8 cellular contexts compared by ENCODE assay signal in genomic region chr12:42237853-42238239, GRCh38. TPM values are rescaled to one million over a fixed set of nuclear protein-coding genes. Genes with fewer than 3 reads are reported as not detected.
DNase-seq lines count a peak whose midpoint lies in the region; ATAC-seq and TF ChIP-seq lines count a peak whose summit lies in the region.

No MANE protein-coding gene starts in this region.

- H3K27ac Mint-ChIP-seq in Calu3 (ENCODE audit: unreplicated experiment), result no peak overlapping the region
- peak overlapping the region in 2 of 3 experiments; percentile 79 to 88 for H3K27ac Mint-ChIP-seq in nephron

- H3K4me3 Mint-ChIP-seq in Calu3 (ENCODE audit: low read depth, unreplicated experiment), result peak overlapping the region; percentile 92
- peak overlapping the region; percentile 79 to 90 (median 86) for H3K4me3 Mint-ChIP-seq in nephron

- no peak for TF ChIP-seq CTCF in Calu3 (IDR thresholded peaks at IDR 0.05; ENCODE audit: unreplicated experiment)
- TF ChIP-seq CTCF in Loucy (conservative IDR thresholded peaks at IDR 0.05; ENCODE audit: low read length), result no peak
- TF ChIP-seq CTCF in nephron (IDR thresholded peaks at IDR 0.05; ENCODE audit: unreplicated experiment in 3 of 3), result no peak

- H3K36me3 ChIP-seq in Loucy (ENCODE audit: insufficient read depth, low read length) (peaks cover 4% of the 10 kb centered on the region; the same call in 1 of the 2 replicates), ectodermal cell (ENCODE audit: control insufficient read depth, insufficient read depth, low read length) (no peaks in the 10 kb centered on the region)

- BruUV-seq in Calu3 (replicated peaks; lab: Mats Ljungman, UMichigan), result no TSS peak

- H3F3A ChIP-seq in Loucy (ENCODE audit: low read depth), result no peaks in the 10 kb centered on the region

- WGBS in ectodermal cell, 2 experiments, result 0% methylated on average over 53 to 54 of the region's 54 CpGs

- H3K27me3 Mint-ChIP-seq in Calu3 (ENCODE audit: unreplicated experiment) (no peaks in the 10 kb centered on the region), nephron (ENCODE audit: low read depth) (peaks cover 3% of the 10 kb centered on the region)

- peak overlapping the region; percentile 77 for H3K27ac ChIP-seq in ectodermal cell (ENCODE audit: insufficient read depth, low read depth, low read length, poor library complexity, severe bottlenecking)

- no peaks in the 10 kb centered on the region for H3K9me2 ChIP-seq in Loucy (replicated peaks; ENCODE audit: low read depth, low read length)

- peak overlapping the region; percentile 46; the same call in 1 of the 2 replicates for H2AFZ ChIP-seq in Loucy (ENCODE audit: low read length)

- H3K4me1 ChIP-seq in Loucy (ENCODE audit: insufficient read depth, low read length, poor library complexity, severe bottlenecking), result peaks cover 52% of the 10 kb centered on the region
- no peaks in the 10 kb centered on the region for H3K4me1 ChIP-seq in ectodermal cell (ENCODE audit: control insufficient read depth, insufficient read depth, low read length)

- no peak overlapping the region for H3K4me2 ChIP-seq in Loucy (ENCODE audit: low read depth, low read length, poor library complexity, severe bottlenecking)

- H3K36me3 Mint-ChIP-seq in Calu3 (ENCODE audit: insufficient read depth, unreplicated experiment) (peaks cover 28% of the 10 kb centered on the region), nephron (ENCODE audit: low read depth) (peaks cover 23% of the 10 kb centered on the region)

- intact Hi-C loops in Calu3 (cut with micrococcal nuclease; ENCODE audit: unreplicated experiment), result loop anchor here (5.0 to 10.0 kb wide), 2 partner anchors 93 to 94 kb away; partner anchors contain the start of gene GXYLT1

- H3K9ac ChIP-seq in Loucy (ENCODE audit: low read depth, low read length, poor library complexity, severe bottlenecking), result peak overlapping the region; percentile 93

- H3K9me3 ChIP-seq in Loucy (ENCODE audit: insufficient read depth, low read depth, low read length), result no peaks in the 10 kb centered on the region
- no peaks in the 10 kb centered on the region for H3K9me3 ChIP-seq in ectodermal cell (ENCODE audit: control insufficient read depth, low read length)

- DNase-seq in Calu3 (no peak), NCI-H226 (no peak), cerebellum (ENCODE audit: low spot score) (no peak), NCI-H345 (lab: John Stamatoyannopoulos, UW) (no peak)

- no peaks in the 10 kb centered on the region for H3K27me3 ChIP-seq in Loucy (ENCODE audit: insufficient read depth, low read length, poor library complexity, severe bottlenecking)
- peaks cover 24% of the 10 kb centered on the region for H3K27me3 ChIP-seq in ectodermal cell (ENCODE audit: control insufficient read depth, insufficient read depth, low read length, poor library complexity, severe bottlenecking)

- ATAC-seq in GM21619 (IDR thresholded peaks at IDR 0.05; ENCODE audit: unreplicated experiment), result peak; percentile 26

- CTCF ChIA-PET in Calu3 (lab: Charles Lee), result no interaction called here

- H3K4me3 ChIP-seq in Loucy (ENCODE audit: low read length, poor library complexity, severe bottlenecking) (peak overlapping the region; percentile 98), ectodermal cell (ENCODE audit: insufficient read depth, low read depth, low read length) (peak overlapping the region; percentile 69)

- H3K4me1 Mint-ChIP-seq in Calu3 (ENCODE audit: low read depth, unreplicated experiment) (peaks cover 9% of the 10 kb centered on the region), nephron (peaks cover 30% of the 10 kb centered on the region)

- peaks cover 59% of the 10 kb centered on the region for H3K79me2 ChIP-seq in Loucy (ENCODE audit: insufficient read depth, low read length)

- peaks cover 43% of the 10 kb centered on the region for H4K20me1 ChIP-seq in Loucy (ENCODE audit: insufficient read depth, low read length, poor library complexity, severe bottlenecking)

- H3K9me3 Mint-ChIP-seq in Calu3 (ENCODE audit: low read depth, unreplicated experiment) (no peaks in the 10 kb centered on the region), nephron (no peaks in the 10 kb centered on the region)

RNA-seq across cellular contexts. Expression of gene YAF2, which starts 0.2 kb away (rescaled TPM):
- 18.0 and 18.9 TPM in 2 replicates for total RNA-seq in Calu3 (2022)
- polyA plus RNA-seq in ectodermal cell (2013, experiment 1 of 4), result 14.5 TPM
- polyA plus RNA-seq in ectodermal cell (2013, experiment 2 of 4), result 17.1 TPM
- polyA plus RNA-seq in ectodermal cell (2013, experiment 3 of 4), result 13.6 TPM
- 15.3 TPM for polyA plus RNA-seq in ectodermal cell (2013, experiment 4 of 4)
- total RNA-seq in cerebellum, result 58.5 TPM
